8 cellular contexts compared by ENCODE assay signal in the genomic region with DNA sequence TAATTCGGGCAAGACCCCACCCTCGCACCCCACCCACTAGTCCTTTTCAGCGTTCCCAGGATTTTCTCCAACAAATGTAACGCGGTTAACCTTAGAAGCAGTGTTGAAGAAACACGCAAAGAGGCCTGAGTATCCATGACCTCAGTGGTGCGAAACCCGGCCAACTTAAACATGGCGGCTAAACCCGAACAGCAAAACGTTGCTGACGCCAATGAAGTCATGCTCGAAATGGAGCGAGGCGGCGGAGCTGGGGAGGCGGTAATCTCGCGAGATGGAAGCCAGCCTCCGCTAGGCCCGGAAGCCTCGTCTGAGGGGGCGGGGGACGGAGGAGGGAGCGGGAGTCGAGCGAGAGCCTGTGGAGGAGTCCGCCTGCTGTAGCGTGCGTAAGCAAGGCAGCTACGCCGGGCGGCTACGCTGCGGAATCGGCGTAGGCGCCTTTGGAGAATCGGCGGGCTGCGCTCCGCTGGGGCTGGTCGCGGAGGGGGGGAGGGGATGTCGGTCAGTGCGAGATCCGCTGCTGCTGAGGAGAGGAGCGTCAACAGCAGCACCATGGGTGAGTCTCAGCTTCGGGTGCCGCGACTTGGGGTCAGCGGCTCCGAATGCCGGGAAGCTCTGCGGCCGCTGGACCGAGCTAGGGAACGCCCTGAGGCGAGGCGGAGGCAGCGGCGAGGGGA. TPM values are rescaled to one million over a fixed set of nuclear protein-coding genes. Genes with fewer than 3 reads are reported as not detected.
DNase-seq lines count a peak whose midpoint lies in the region; TF ChIP-seq lines count a peak whose summit lies in the region.

SEPTIN7 (plus strand) TSS at position 340 of the 674 bp plus-strand sequence; CDS start at position 493, 153 bp downstream.

- CTCF ChIA-PET in activated CD8-positive, alpha-beta memory T cell treated with anti-CD3 and anti-CD28 coated beads for 36 hours (lab: Charles Lee): interaction anchor here (0.9 to 2.3 kb wide), 6 partner anchors 10 to 105 kb away, joined by 3 to 11 read pairs (median 4); no protein-coding TSS in a partner anchor

- POLR2A ChIA-PET in activated CD8-positive, alpha-beta memory T cell treated with anti-CD3 and anti-CD28 coated beads for 36 hours (lab: Charles Lee): interaction anchor here (0.6 to 3.1 kb wide), 14 partner anchors 65 to 189 kb away, joined by 3 to 38 read pairs (median 5); partner anchors contain the start of gene HERPUD2

- DNase-seq in CMK (ENCODE audit: low read depth) (peak; percentile 89), GM20000 (ENCODE audit: low spot score) (peak; percentile 95), HT-29 (ENCODE audit: low spot score) (peak; percentile 99), NOMO-1 (lab: John Stamatoyannopoulos, UW; ENCODE audit: unreplicated experiment in 2 of 2) (peak; percentile 95 to 97), lung microvascular endothelial cell (ENCODE audit: low read depth in 2 of 2) (peak; percentile 99)
- DNase-seq in effector CD8-positive, alpha-beta T cell (lab: John Stamatoyannopoulos, UW): peak; percentile 96
- peak; percentile 97 to 98 (median 98) for DNase-seq in stimulated activated CD4-positive, alpha-beta T cell treated with anti-CD3 and anti-CD28 coated beads, TNF-alpha, amount 100 ng/mL, for 48 hours (ENCODE audit: low read depth in 3 of 3)

- no peak for TF ChIP-seq CTCF in GM20000 (IDR thresholded peaks at IDR 0.05; ENCODE audit: extremely low read depth, missing control alignments)

RNA-seq across cellular contexts. Expression of gene SEPTIN7, which starts in this region (rescaled TPM):
- 79.4 and 85.8 TPM in 2 replicates for total RNA-seq in HT-29 (2014; rRNA removed; shearing (Covaris generic))
- 100 to 1,000 TPM; 257 to 259 TPM for total RNA-seq in activated CD8-positive, alpha-beta memory T cell treated with anti-CD3 and anti-CD28 coated beads for 36 hours
- total RNA-seq in lung microvascular endothelial cell: 80.4 and 92.7 TPM in 2 replicates

Comparison
In these comparisons a context has a peak if more than half of its experiments do, and no peak if none do; other contexts are left out.
1. Peak in every context shown above with its lines: DNase-seq.